In the genomic region with DNA sequence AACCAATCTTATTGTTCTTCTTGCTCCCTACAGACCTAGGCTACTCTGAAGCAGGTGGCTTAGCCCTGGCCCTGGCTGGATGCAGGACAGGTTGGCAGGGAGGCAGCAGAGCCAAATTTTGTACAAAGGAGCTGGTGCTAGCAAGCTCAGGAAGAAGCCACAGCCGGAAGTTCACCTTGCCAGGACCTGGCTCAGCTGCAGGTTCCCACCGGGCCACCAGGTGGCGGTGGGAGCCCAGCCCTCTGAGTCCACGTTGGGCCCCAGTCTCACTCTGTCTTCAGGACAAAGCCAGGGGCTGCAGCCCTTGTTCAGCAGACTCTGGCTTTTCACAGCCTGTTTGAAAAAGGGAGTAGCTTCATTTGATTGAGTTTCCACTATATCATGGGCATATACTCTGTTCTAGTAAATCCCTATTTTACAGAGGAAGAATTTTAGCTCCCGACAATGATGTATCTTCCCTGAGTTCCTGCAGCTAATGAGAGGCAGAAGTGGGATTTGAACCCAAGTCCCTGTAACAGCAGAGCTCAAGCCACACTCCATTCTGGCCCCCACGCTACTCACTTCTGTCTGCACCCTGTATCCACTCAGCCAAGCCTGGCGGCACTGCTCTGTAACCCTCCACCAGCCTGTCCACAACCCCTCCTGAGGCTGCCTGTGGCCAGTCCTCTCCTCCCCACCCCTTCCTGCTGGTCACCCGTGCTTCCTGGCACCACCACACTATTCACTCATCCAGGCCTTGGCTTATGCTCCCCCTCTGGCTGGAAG, we compare ENCODE assay signal across 8 cellular contexts. TPM values are rescaled to one million over a fixed set of nuclear protein-coding genes. Genes with fewer than 3 reads are reported as not detected.
A peak's percentile ranks its signal among the peaks of the same experiment; 100 is the strongest.
DNase-seq lines count a peak whose midpoint lies in the region; ATAC-seq and TF ChIP-seq lines count a peak whose summit lies in the region.

No MANE protein-coding gene starts in this region.

- TF ChIP-seq CTCF in left lung (IDR thresholded peaks at IDR 0.05), result peak; percentile 97 to 98

- H3K27me3 ChIP-seq in left lung, result no peaks in the 10 kb centered on the region

- H3K36me3 ChIP-seq in left lung, result peaks cover 0 to 15% of the 10 kb centered on the region in 2 donors

- no peak overlapping the region for H3K4me3 ChIP-seq in left lung

- H3K27ac ChIP-seq in left lung, result peak overlapping the region in 1 of 2 donors; percentile 34

- DNase-seq in AG08395 (ENCODE audit: low spot score), result peak; percentile 84
- peak; percentile 70 to 93 for DNase-seq in NCI-H526 (lab: John Stamatoyannopoulos, UW)
- peak; percentile 76 for DNase-seq in activated CD4-positive, alpha-beta T cell treated with anti-CD3 and anti-CD28 coated beads, Interleukin-2, amount 50 U/mL, for 1 hour
- peak; percentile 61 for DNase-seq in cortex of kidney (lab: John Stamatoyannopoulos, UW)
- peak; percentile 77 to 94 for DNase-seq in left lung
- DNase-seq in stimulated activated CD4-positive, alpha-beta T cell treated with anti-CD3 and anti-CD28 coated beads, Interleukin-4, amount 100 ng/mL, for 24 hours, result peak; percentile 83

- intact Hi-C loops in left lung (cut with DNase I), result loop anchor here in 1 of 2 donors (2.0 kb wide), 1 partner anchor 48 kb away; no protein-coding TSS in a partner anchor

- no peaks in the 10 kb centered on the region for H3K9me3 ChIP-seq in left lung

- H3K4me1 ChIP-seq in left lung, result peaks cover 3 to 33% of the 10 kb centered on the region in 2 donors

- ATAC-seq in GM18909 (IDR thresholded peaks at IDR 0.05; ENCODE audit: poor library complexity, unreplicated experiment) (peak; percentile 61), HG03565 (IDR thresholded peaks at IDR 0.05; ENCODE audit: unreplicated experiment) (peak; percentile 39), left lung (peak; percentile 78)

RNA-seq across cellular contexts. Expression of a gene that starts 3.3 kb away (rescaled TPM):
- total RNA-seq in left lung, result 10 to 100 TPM; 48.1 to 48.5 TPM

RNA-seq across cellular contexts. Expression of a gene that starts 3.4 kb away (rescaled TPM):
- 100 to 1,000 TPM; 140 to 163 TPM for total RNA-seq in left lung

RNA-seq across cellular contexts. Expression of a gene that starts 25.3 kb away (rescaled TPM):
- total RNA-seq in left lung, result 10 to 100 TPM; 49.1 to 56.9 TPM

RNA-seq across cellular contexts. Expression of a gene that starts 25.8 kb away (rescaled TPM):
- 10 to 100 TPM; 37.5 to 50.5 TPM for total RNA-seq in left lung

RNA-seq across cellular contexts. Expression of a gene that starts 41.2 kb away (rescaled TPM):
- under 1 TPM; 0.55 TPM for total RNA-seq in left lung
